ENCODE assay signal across 1 cellular context in the genomic region with DNA sequence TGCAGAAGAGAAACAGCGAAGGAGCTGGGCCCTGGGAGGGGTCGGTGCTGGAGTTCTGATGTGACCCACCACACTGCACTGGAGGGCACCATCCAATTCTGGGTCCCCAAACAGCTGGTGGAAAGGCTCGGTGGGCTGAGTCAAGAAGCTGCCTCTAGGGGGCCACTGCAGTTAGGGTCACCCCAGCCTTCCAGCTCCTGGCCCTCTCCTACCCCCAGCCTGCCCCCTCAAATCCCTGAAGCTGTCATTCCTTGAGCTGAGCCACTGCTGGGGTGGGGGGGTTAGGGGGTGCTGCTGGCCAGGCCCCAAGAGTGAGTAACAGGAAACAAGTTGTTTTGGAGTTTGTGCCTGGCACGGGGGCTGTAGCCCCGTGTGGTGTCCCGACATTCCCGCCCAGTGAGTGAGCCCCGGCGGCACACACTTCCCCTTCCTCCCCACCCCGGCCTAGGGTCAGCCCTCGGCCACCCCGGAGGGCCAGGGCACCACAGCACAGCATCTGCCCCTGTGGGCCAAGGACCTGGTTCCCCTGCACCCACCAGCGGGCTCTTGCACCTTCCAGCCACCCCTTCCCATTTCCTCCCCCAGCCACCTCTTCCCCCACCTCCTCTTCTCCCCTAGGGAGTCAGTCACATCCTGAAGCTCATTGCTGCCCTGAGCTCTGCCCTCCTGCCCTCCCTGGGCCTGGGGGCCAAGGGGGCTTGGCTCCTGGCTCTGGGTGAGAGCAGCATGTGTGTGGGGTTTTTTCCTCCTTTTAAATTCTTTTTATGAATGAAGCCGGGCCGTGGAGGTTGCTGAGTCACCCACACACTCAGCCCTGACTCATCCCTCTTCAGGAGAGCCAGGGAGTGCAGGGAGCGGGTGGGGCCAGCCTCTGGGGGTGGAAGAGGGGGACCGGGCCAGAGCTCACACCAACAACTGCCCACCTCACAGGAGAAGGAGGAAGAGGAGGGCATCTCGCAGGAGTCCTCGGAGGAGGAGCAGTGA.
TF ChIP-seq lines count a peak whose summit lies in the region.

No MANE protein-coding gene starts in this region.

TF ChIP-seq in K562, 482 proteins besides CTCF, POLR2A, EP300 and RAD21 (continued from another document and continues in another):
- TF ChIP-seq, protein P1, sequence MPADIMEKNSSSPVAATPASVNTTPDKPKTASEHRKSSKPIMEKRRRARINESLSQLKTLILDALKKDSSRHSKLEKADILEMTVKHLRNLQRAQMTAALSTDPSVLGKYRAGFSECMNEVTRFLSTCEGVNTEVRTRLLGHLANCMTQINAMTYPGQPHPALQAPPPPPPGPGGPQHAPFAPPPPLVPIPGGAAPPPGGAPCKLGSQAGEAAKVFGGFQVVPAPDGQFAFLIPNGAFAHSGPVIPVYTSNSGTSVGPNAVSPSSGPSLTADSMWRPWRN (IDR thresholded peaks at IDR 0.05; ENCODE audit: low read depth): no peak
- no peak for TF ChIP-seq ZNF212 (CRISPR knock-in tag; IDR thresholded peaks at IDR 0.05)
- TF ChIP-seq U2AF2 (optimal IDR thresholded peaks at IDR 0.05; ENCODE audit: low read depth, low read length): no peak
- no peak for TF ChIP-seq RAD51 (IDR thresholded peaks at IDR 0.05; ENCODE audit: borderline replicate concordance, low read depth)
- peak; percentile 8; the same call in 1 of the 2 replicates for TF ChIP-seq MBD2 (IDR thresholded peaks at IDR 0.05; ENCODE audit: borderline replicate concordance, low read depth)
- TF ChIP-seq CHD2 (IDR thresholded peaks at IDR 0.05; ENCODE audit: low read depth, low read length): no peak
- no peak for TF ChIP-seq PCBP2 (IDR thresholded peaks at IDR 0.05; ENCODE audit: low read depth, low read length, poor library complexity, severe bottlenecking)
- TF ChIP-seq, protein P2, sequence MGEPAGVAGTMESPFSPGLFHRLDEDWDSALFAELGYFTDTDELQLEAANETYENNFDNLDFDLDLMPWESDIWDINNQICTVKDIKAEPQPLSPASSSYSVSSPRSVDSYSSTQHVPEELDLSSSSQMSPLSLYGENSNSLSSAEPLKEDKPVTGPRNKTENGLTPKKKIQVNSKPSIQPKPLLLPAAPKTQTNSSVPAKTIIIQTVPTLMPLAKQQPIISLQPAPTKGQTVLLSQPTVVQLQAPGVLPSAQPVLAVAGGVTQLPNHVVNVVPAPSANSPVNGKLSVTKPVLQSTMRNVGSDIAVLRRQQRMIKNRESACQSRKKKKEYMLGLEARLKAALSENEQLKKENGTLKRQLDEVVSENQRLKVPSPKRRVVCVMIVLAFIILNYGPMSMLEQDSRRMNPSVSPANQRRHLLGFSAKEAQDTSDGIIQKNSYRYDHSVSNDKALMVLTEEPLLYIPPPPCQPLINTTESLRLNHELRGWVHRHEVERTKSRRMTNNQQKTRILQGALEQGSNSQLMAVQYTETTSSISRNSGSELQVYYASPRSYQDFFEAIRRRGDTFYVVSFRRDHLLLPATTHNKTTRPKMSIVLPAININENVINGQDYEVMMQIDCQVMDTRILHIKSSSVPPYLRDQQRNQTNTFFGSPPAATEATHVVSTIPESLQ (CRISPR knock-in tag; IDR thresholded peaks at IDR 0.05): no peak
- no peak for TF ChIP-seq ZC3H11A (IDR thresholded peaks at IDR 0.05; ENCODE audit: low read depth, low read length)
- TF ChIP-seq ETV5 (CRISPR knock-in tag; IDR thresholded peaks at IDR 0.05; ENCODE audit: low read depth): no peak; the same call in 1 of the 2 replicates
- no peak for TF ChIP-seq ZNF589 (CRISPR knock-in tag; IDR thresholded peaks at IDR 0.05; ENCODE audit: low read depth)
- peak; percentile 99 for TF ChIP-seq ZNF316 (IDR thresholded peaks at IDR 0.05)
- peak; percentile 43; the same call in 1 of the 2 replicates for TF ChIP-seq FOXK1 (CRISPR knock-in tag; IDR thresholded peaks at IDR 0.05; ENCODE audit: borderline replicate concordance)
- TF ChIP-seq TARDBP (IDR thresholded peaks at IDR 0.05): no peak
- TF ChIP-seq TOE1 (IDR thresholded peaks at IDR 0.05; ENCODE audit: borderline replicate concordance): no peak
- TF ChIP-seq TOE1 (CRISPR knock-in tag; IDR thresholded peaks at IDR 0.05; ENCODE audit: borderline replicate concordance, low read depth): no peak
- no peak for TF ChIP-seq ZNF780A (CRISPR knock-in tag; IDR thresholded peaks at IDR 0.05)
- no peak for TF ChIP-seq ZSCAN29 (IDR thresholded peaks at IDR 0.05)
- no peak for TF ChIP-seq KLF16 (IDR thresholded peaks at IDR 0.05)
- TF ChIP-seq KDM4B (IDR thresholded peaks at IDR 0.05; ENCODE audit: borderline replicate concordance in 2 of 2, low read depth in 1 of 2): no peak
- no peak for TF ChIP-seq ZNF445 (CRISPR knock-in tag; IDR thresholded peaks at IDR 0.05; ENCODE audit: low read depth)
- no peak for TF ChIP-seq GTF2F1 (IDR thresholded peaks at IDR 0.05; ENCODE audit: low read depth, low read length)
- TF ChIP-seq, protein P3, sequence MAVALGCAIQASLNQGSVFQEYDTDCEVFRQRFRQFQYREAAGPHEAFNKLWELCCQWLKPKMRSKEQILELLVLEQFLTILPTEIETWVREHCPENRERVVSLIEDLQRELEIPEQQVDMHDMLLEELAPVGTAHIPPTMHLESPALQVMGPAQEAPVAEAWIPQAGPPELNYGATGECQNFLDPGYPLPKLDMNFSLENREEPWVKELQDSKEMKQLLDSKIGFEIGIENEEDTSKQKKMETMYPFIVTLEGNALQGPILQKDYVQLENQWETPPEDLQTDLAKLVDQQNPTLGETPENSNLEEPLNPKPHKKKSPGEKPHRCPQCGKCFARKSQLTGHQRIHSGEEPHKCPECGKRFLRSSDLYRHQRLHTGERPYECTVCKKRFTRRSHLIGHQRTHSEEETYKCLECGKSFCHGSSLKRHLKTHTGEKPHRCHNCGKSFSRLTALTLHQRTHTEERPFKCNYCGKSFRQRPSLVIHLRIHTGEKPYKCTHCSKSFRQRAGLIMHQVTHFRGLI (CRISPR knock-in tag; IDR thresholded peaks at IDR 0.05): no peak
- no peak for TF ChIP-seq ZNF561 (CRISPR knock-in tag; conservative IDR thresholded peaks at IDR 0.05)
- peak; percentile 5 for TF ChIP-seq CCNT2 (IDR thresholded peaks at IDR 0.05; ENCODE audit: borderline replicate concordance, extremely low read depth, insufficient read length, low read depth, low read length)
- TF ChIP-seq ZNF507 (tag; conservative IDR thresholded peaks at IDR 0.05): no peak
- TF ChIP-seq, protein P4, sequence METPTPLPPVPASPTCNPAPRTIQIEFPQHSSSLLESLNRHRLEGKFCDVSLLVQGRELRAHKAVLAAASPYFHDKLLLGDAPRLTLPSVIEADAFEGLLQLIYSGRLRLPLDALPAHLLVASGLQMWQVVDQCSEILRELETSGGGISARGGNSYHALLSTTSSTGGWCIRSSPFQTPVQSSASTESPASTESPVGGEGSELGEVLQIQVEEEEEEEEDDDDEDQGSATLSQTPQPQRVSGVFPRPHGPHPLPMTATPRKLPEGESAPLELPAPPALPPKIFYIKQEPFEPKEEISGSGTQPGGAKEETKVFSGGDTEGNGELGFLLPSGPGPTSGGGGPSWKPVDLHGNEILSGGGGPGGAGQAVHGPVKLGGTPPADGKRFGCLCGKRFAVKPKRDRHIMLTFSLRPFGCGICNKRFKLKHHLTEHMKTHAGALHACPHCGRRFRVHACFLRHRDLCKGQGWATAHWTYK (CRISPR knock-in tag; IDR thresholded peaks at IDR 0.05): no peak
- no peak for TF ChIP-seq BRD4 (IDR thresholded peaks at IDR 0.05)
- TF ChIP-seq, protein P5, sequence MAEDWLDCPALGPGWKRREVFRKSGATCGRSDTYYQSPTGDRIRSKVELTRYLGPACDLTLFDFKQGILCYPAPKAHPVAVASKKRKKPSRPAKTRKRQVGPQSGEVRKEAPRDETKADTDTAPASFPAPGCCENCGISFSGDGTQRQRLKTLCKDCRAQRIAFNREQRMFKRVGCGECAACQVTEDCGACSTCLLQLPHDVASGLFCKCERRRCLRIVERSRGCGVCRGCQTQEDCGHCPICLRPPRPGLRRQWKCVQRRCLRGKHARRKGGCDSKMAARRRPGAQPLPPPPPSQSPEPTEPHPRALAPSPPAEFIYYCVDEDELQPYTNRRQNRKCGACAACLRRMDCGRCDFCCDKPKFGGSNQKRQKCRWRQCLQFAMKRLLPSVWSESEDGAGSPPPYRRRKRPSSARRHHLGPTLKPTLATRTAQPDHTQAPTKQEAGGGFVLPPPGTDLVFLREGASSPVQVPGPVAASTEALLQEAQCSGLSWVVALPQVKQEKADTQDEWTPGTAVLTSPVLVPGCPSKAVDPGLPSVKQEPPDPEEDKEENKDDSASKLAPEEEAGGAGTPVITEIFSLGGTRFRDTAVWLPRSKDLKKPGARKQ (CRISPR knock-in tag; IDR thresholded peaks at IDR 0.05): no peak
- TF ChIP-seq MTF1 (CRISPR knock-in tag; IDR thresholded peaks at IDR 0.05; ENCODE audit: borderline replicate concordance): no peak
- no peak for TF ChIP-seq ZNF347 (CRISPR knock-in tag; IDR thresholded peaks at IDR 0.05; ENCODE audit: low read depth)
- TF ChIP-seq, protein P6, sequence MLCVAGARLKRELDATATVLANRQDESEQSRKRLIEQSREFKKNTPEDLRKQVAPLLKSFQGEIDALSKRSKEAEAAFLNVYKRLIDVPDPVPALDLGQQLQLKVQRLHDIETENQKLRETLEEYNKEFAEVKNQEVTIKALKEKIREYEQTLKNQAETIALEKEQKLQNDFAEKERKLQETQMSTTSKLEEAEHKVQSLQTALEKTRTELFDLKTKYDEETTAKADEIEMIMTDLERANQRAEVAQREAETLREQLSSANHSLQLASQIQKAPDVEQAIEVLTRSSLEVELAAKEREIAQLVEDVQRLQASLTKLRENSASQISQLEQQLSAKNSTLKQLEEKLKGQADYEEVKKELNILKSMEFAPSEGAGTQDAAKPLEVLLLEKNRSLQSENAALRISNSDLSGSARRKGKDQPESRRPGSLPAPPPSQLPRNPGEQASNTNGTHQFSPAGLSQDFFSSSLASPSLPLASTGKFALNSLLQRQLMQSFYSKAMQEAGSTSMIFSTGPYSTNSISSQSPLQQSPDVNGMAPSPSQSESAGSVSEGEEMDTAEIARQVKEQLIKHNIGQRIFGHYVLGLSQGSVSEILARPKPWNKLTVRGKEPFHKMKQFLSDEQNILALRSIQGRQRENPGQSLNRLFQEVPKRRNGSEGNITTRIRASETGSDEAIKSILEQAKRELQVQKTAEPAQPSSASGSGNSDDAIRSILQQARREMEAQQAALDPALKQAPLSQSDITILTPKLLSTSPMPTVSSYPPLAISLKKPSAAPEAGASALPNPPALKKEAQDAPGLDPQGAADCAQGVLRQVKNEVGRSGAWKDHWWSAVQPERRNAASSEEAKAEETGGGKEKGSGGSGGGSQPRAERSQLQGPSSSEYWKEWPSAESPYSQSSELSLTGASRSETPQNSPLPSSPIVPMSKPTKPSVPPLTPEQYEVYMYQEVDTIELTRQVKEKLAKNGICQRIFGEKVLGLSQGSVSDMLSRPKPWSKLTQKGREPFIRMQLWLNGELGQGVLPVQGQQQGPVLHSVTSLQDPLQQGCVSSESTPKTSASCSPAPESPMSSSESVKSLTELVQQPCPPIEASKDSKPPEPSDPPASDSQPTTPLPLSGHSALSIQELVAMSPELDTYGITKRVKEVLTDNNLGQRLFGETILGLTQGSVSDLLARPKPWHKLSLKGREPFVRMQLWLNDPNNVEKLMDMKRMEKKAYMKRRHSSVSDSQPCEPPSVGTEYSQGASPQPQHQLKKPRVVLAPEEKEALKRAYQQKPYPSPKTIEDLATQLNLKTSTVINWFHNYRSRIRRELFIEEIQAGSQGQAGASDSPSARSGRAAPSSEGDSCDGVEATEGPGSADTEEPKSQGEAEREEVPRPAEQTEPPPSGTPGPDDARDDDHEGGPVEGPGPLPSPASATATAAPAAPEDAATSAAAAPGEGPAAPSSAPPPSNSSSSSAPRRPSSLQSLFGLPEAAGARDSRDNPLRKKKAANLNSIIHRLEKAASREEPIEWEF (CRISPR knock-in tag; IDR thresholded peaks at IDR 0.05): no peak
- TF ChIP-seq, protein P7, sequence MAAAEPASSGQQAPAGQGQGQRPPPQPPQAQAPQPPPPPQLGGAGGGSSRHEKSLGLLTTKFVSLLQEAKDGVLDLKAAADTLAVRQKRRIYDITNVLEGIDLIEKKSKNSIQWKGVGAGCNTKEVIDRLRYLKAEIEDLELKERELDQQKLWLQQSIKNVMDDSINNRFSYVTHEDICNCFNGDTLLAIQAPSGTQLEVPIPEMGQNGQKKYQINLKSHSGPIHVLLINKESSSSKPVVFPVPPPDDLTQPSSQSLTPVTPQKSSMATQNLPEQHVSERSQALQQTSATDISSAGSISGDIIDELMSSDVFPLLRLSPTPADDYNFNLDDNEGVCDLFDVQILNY (CRISPR knock-in tag; IDR thresholded peaks at IDR 0.05): no peak
- no peak for TF ChIP-seq TAL1 (IDR thresholded peaks at IDR 0.05)
- no peak for TF ChIP-seq ZNF324 (CRISPR knock-in tag; IDR thresholded peaks at IDR 0.05)
- TF ChIP-seq ZNF232 (CRISPR knock-in tag; IDR thresholded peaks at IDR 0.05): no peak
- TF ChIP-seq, protein P8, sequence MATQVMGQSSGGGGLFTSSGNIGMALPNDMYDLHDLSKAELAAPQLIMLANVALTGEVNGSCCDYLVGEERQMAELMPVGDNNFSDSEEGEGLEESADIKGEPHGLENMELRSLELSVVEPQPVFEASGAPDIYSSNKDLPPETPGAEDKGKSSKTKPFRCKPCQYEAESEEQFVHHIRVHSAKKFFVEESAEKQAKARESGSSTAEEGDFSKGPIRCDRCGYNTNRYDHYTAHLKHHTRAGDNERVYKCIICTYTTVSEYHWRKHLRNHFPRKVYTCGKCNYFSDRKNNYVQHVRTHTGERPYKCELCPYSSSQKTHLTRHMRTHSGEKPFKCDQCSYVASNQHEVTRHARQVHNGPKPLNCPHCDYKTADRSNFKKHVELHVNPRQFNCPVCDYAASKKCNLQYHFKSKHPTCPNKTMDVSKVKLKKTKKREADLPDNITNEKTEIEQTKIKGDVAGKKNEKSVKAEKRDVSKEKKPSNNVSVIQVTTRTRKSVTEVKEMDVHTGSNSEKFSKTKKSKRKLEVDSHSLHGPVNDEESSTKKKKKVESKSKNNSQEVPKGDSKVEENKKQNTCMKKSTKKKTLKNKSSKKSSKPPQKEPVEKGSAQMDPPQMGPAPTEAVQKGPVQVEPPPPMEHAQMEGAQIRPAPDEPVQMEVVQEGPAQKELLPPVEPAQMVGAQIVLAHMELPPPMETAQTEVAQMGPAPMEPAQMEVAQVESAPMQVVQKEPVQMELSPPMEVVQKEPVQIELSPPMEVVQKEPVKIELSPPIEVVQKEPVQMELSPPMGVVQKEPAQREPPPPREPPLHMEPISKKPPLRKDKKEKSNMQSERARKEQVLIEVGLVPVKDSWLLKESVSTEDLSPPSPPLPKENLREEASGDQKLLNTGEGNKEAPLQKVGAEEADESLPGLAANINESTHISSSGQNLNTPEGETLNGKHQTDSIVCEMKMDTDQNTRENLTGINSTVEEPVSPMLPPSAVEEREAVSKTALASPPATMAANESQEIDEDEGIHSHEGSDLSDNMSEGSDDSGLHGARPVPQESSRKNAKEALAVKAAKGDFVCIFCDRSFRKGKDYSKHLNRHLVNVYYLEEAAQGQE (CRISPR knock-in tag; IDR thresholded peaks at IDR 0.05; ENCODE audit: low read depth): no peak
- peak; percentile 40; the same call in 1 of the 2 replicates for TF ChIP-seq GATAD2B (IDR thresholded peaks at IDR 0.05; ENCODE audit: borderline replicate concordance)
